ENCODE assay signal across 17 cellular contexts in genomic region chr18:31156831-31157763, GRCh38. TPM values are rescaled to one million over a fixed set of nuclear protein-coding genes. Genes with fewer than 3 reads are reported as not detected.
A peak's percentile ranks its signal among the peaks of the same experiment; 100 is the strongest.
DNase-seq lines count a peak whose midpoint lies in the region; TF ChIP-seq lines count a peak whose summit lies in the region.
"Had no signal": no experiment of that assay in that cellular context is flagged by ENCODE, and none has a peak within 500 bp of the region (broad histone marks: within the 10 kb centered on the region; RNA-seq: fewer than 3 reads in every experiment).

No MANE protein-coding gene starts in this region.

- H2AFZ ChIP-seq in neural progenitor cell (replicated peaks), result peak overlapping the region; percentile 76
- H2AFZ ChIP-seq in Karpas-422 (ENCODE audit: low read length), result no peak overlapping the region

- H3K36me3 ChIP-seq in esophagus (ENCODE audit: control insufficient read depth in 2 of 2, insufficient read depth in 2 of 2, low read length in 1 of 2) (no peaks in the 10 kb centered on the region), neural progenitor cell (no peaks in the 10 kb centered on the region), Karpas-422 (ENCODE audit: insufficient read depth, low read length) (no peaks in the 10 kb centered on the region; the same call in 1 of the 2 replicates)
- H3K36me3 ChIP-seq: adrenal gland, SJSA1 had no signal

- H3K9me2 ChIP-seq in Karpas-422 (replicated peaks; ENCODE audit: insufficient read depth, low read length), result no peaks in the 10 kb centered on the region

- no peaks in the 10 kb centered on the region for H3K9me3 Mint-ChIP-seq in neural progenitor cell
- H3K9me3 Mint-ChIP-seq in activated CD4-positive, alpha-beta T cell treated with anti-CD3 and anti-CD28 coated beads, Interleukin-2, amount 10 ng/mL, durations not matched to agents 24 days and 14 days, result no peaks in the 10 kb centered on the region

- no peak overlapping the region for H3K4me3 Mint-ChIP-seq in neural progenitor cell
- H3K4me3 Mint-ChIP-seq in activated CD4-positive, alpha-beta T cell treated with anti-CD3 and anti-CD28 coated beads, Interleukin-2, amount 10 ng/mL, durations not matched to agents 24 days and 14 days, result no peak overlapping the region
- H3K4me3 Mint-ChIP-seq: IgD-negative memory B cell had no signal

- no peaks in the 10 kb centered on the region for H3K4me1 ChIP-seq in esophagus (ENCODE audit: control insufficient read depth in 2 of 2, insufficient read depth in 2 of 2, low read length in 1 of 2)
- peaks cover 5% of the 10 kb centered on the region for H3K4me1 ChIP-seq in neural progenitor cell
- peaks cover 4% of the 10 kb centered on the region for H3K4me1 ChIP-seq in Karpas-422 (ENCODE audit: low read length)
- H3K4me1 ChIP-seq: adrenal gland, SJSA1 had no signal

- no peak overlapping the region for H3K4me2 ChIP-seq in neural progenitor cell
- H3K4me2 ChIP-seq in Karpas-422 (ENCODE audit: low read depth, low read length, poor library complexity, severe bottlenecking), result no peak overlapping the region

- intact Hi-C loops in activated CD4-positive, alpha-beta T cell treated with anti-CD3 and anti-CD28 coated beads, Interleukin-2, amount 10 ng/mL, durations not matched to agents 24 days and 14 days (cut with micrococcal nuclease), result no loop called here

- 44 to 62% methylated on average over 12 of the region's 12 CpGs for WGBS in esophagus, 2 donors

- peaks cover 5% of the 10 kb centered on the region for H3K4me1 Mint-ChIP-seq in neural progenitor cell
- no peaks in the 10 kb centered on the region for H3K4me1 Mint-ChIP-seq in activated CD4-positive, alpha-beta T cell treated with anti-CD3 and anti-CD28 coated beads, Interleukin-2, amount 10 ng/mL, durations not matched to agents 24 days and 14 days
- H3K4me1 Mint-ChIP-seq: IgD-negative memory B cell had no signal

- no peak for TF ChIP-seq CTCF in C4-2B (conservative IDR thresholded peaks at IDR 0.05)
- TF ChIP-seq CTCF in LNCaP clone FGC (IDR thresholded peaks at IDR 0.05; ENCODE audit: control insufficient read depth, extremely low read depth, insufficient read depth), result no peak
- TF ChIP-seq CTCF in neural progenitor cell (IDR thresholded peaks at IDR 0.05), result no peak

- no peaks in the 10 kb centered on the region for H4K20me1 ChIP-seq in neural progenitor cell (ENCODE audit: low read depth)
- no peaks in the 10 kb centered on the region for H4K20me1 ChIP-seq in Karpas-422 (ENCODE audit: insufficient read depth, low read depth, low read length)

- no peaks in the 10 kb centered on the region for H3K27me3 ChIP-seq in esophagus (ENCODE audit: control insufficient read depth in 1 of 2, insufficient read depth in 2 of 2, low read length in 2 of 2)
- H3K27me3 ChIP-seq in neural progenitor cell, result no peaks in the 10 kb centered on the region
- no peaks in the 10 kb centered on the region for H3K27me3 ChIP-seq in Karpas-422 (ENCODE audit: low read length)
- H3K27me3 ChIP-seq: adrenal gland, SJSA1 had no signal

- no peaks in the 10 kb centered on the region for H3K27me3 Mint-ChIP-seq in neural progenitor cell (ENCODE audit: insufficient read depth, low read depth)
- H3K27me3 Mint-ChIP-seq in activated CD4-positive, alpha-beta T cell treated with anti-CD3 and anti-CD28 coated beads, Interleukin-2, amount 10 ng/mL, durations not matched to agents 24 days and 14 days, result no peaks in the 10 kb centered on the region
- H3K27me3 Mint-ChIP-seq: IgD-negative memory B cell had no signal

- H3K79me2 ChIP-seq in neural progenitor cell (ENCODE audit: low read depth) (no peaks in the 10 kb centered on the region), Karpas-422 (ENCODE audit: low read length) (no peaks in the 10 kb centered on the region)

- H3K9ac ChIP-seq in neural progenitor cell (no peak overlapping the region), Karpas-422 (ENCODE audit: low read length) (no peak overlapping the region)

- no peaks in the 10 kb centered on the region for H3K36me3 Mint-ChIP-seq in neural progenitor cell
- no peaks in the 10 kb centered on the region for H3K36me3 Mint-ChIP-seq in activated CD4-positive, alpha-beta T cell treated with anti-CD3 and anti-CD28 coated beads, Interleukin-2, amount 10 ng/mL, durations not matched to agents 24 days and 14 days (ENCODE audit: low read depth)
- H3K36me3 Mint-ChIP-seq: IgD-negative memory B cell had no signal

- H3K4me3 ChIP-seq in LNCaP clone FGC (ENCODE audit: low read depth, low read length) (no peak overlapping the region), esophagus (ENCODE audit: low read depth in 1 of 2, low read length in 2 of 2) (no peak overlapping the region), neural progenitor cell (no peak overlapping the region), Karpas-422 (ENCODE audit: low read length) (no peak overlapping the region)
- H3K4me3 ChIP-seq: adrenal gland, SJSA1 had no signal

- no peaks in the 10 kb centered on the region for H3F3A ChIP-seq in neural progenitor cell (ENCODE audit: low read depth)

- H3K27ac Mint-ChIP-seq in neural progenitor cell, result no peak overlapping the region
- no peak overlapping the region for H3K27ac Mint-ChIP-seq in activated CD4-positive, alpha-beta T cell treated with anti-CD3 and anti-CD28 coated beads, Interleukin-2, amount 10 ng/mL, durations not matched to agents 24 days and 14 days

- DNase-seq in LNCaP clone FGC (ENCODE audit: low read depth) (peak; percentile 69), neural progenitor cell (ENCODE audit: low spot score) (no peak), Karpas-422 (no peak), retina (no peak), inferior parietal cortex (ENCODE audit: extremely low spot score) (no peak)
- DNase-seq in activated CD4-positive, alpha-beta T cell treated with anti-CD3 and anti-CD28 coated beads, Interleukin-2, amount 10 ng/mL, durations not matched to agents 24 days and 14 days, result no peak
- DNase-seq: activated CD4-positive, alpha-beta T cell treated with anti-CD3 and anti-CD28 coated beads, Interleukin-2, amount 50 U/mL, for 48 hours; activated T-cell treated with anti-CD3 and anti-CD28 coated beads, Interleukin-2, amount 50 U/mL, for 48 hours; adrenal gland; NCI-H1105 treated with DMSO at 0.1 percent for 48 hours; NCI-H2227 treated with DMSO at 0.1 percent for 48 hours had no signal

- H3K27ac ChIP-seq in C4-2B (peak overlapping the region; percentile 40; the same call in 1 of the 2 replicates), esophagus (ENCODE audit: low read depth in 2 of 2, low read length in 1 of 2) (peak overlapping the region; percentile 68 to 78), neural progenitor cell (no peak overlapping the region), Karpas-422 (ENCODE audit: low read length) (no peak overlapping the region)
- H3K27ac ChIP-seq: adrenal gland, SJSA1 had no signal

- H3K9me3 ChIP-seq in esophagus (ENCODE audit: control insufficient read depth in 2 of 2, insufficient read depth in 1 of 2, low read depth in 1 of 2, low read length in 1 of 2), result no peaks in the 10 kb centered on the region
- H3K9me3 ChIP-seq in neural progenitor cell (ENCODE audit: low read depth), result no peaks in the 10 kb centered on the region
- no peaks in the 10 kb centered on the region for H3K9me3 ChIP-seq in Karpas-422 (ENCODE audit: low read length)
- H3K9me3 ChIP-seq: adrenal gland, SJSA1 had no signal

RNA-seq across cellular contexts. Expression of gene DSC1, which starts 5.6 kb away (rescaled TPM):
- polyA plus RNA-seq in esophagus, result under 1 TPM; 0.04 to 0.16 TPM
- total RNA-seq in neural progenitor cell (ENCODE audit: low replicate concordance), result not detected in 2 replicates
- total RNA-seq in activated CD4-positive, alpha-beta T cell treated with anti-CD3 and anti-CD28 coated beads, Interleukin-2, amount 10 ng/mL, durations not matched to agents 24 days and 14 days, result not detected in 2 replicates
- total RNA-seq in Karpas-422 (2014; rRNA removed; shearing (Covaris generic); ENCODE audit: low replicate concordance), result 2.3 and 2.4 TPM in 2 replicates
- total RNA-seq: adrenal gland, glomerular endothelial cell, SJSA1 had no signal
- polyA plus RNA-seq: adrenal gland, AG04450 had no signal

RNA-seq across cellular contexts. Expression of gene DSC2, which starts 54.9 kb away (rescaled TPM):
- polyA plus RNA-seq in esophagus, result 100 to 1,000 TPM in 1 of 2 donors, 10 to 100 TPM in 1; 63.5 to 123 TPM
- total RNA-seq in neural progenitor cell (ENCODE audit: low replicate concordance), result 11.9 and 16.0 TPM in 2 replicates
- total RNA-seq in activated CD4-positive, alpha-beta T cell treated with anti-CD3 and anti-CD28 coated beads, Interleukin-2, amount 10 ng/mL, durations not matched to agents 24 days and 14 days, result not detected in 2 replicates
- total RNA-seq in Karpas-422 (2014; rRNA removed; shearing (Covaris generic); ENCODE audit: low replicate concordance), result not detected in 2 replicates
- polyA plus RNA-seq: AG04450, IgD-negative memory B cell had no signal

Comparison
In these comparisons a context has a peak if more than half of its experiments do, and no peak if none do; other contexts are left out.
1. H3K27ac ChIP-seq: peak in C4-2B (single experiment) and esophagus (2 of 2); none in neural progenitor cell (single experiment) and Karpas-422 (single experiment).
2. RNA of gene DSC2, which starts 54.9 kb away (total RNA-seq): 11.9 to 16.0 TPM in neural progenitor cell; not detected in activated CD4-positive, alpha-beta T cell treated with anti-CD3 and anti-CD28 coated beads, Interleukin-2, amount 10 ng/mL, durations not matched to agents 24 days and 14 days and not detected in Karpas-422; every median in the first group is over 10 times any median in the second.